ENCODE assay signal across 10 cellular contexts in genomic region chr5:169301386-169301930, GRCh38. TPM values are rescaled to one million over a fixed set of nuclear protein-coding genes. Genes with fewer than 3 reads are reported as not detected.
A peak's percentile ranks its signal among the peaks of the same experiment; 100 is the strongest.
DNase-seq lines count a peak whose midpoint lies in the region; ATAC-seq and TF ChIP-seq lines count a peak whose summit lies in the region.
"Had no signal": no experiment of that assay in that cellular context is flagged by ENCODE, and none has a peak within 500 bp of the region (broad histone marks: within the 10 kb centered on the region; RNA-seq: fewer than 3 reads in every experiment).

No MANE protein-coding gene starts in this region.

- H3K9me3 ChIP-seq in mesenchymal stem cell (ENCODE audit: control insufficient read depth, low read length): no peaks in the 10 kb centered on the region
- H3K9me3 ChIP-seq in thymus (ENCODE audit: control insufficient read depth): no peaks in the 10 kb centered on the region
- no peaks in the 10 kb centered on the region for H3K9me3 ChIP-seq in testis

- H3K18ac ChIP-seq in mesenchymal stem cell (ENCODE audit: low read depth in 1 of 2, low read length in 2 of 2): no peak overlapping the region

- H3K27me3 Mint-ChIP-seq in endothelial cell (ENCODE audit: unreplicated experiment): peaks cover 13% of the 10 kb centered on the region

- peak; percentile 22 for DNase-seq in NCI-H2029 treated with DMSO at 0.1 percent for 48 hours (lab: John Stamatoyannopoulos, UW)
- DNase-seq in endothelial cell (ENCODE audit: low spot score): no peak
- DNase-seq in mesenchymal stem cell: no peak
- DNase-seq in testis: no peak
- no peak for DNase-seq in kidney tubule cell (ENCODE audit: low spot score)
- DNase-seq: activated CD4-positive, alpha-beta memory T cell treated with anti-CD3 and anti-CD28 coated beads for 36 hours; stimulated activated CD4-positive, alpha-beta T cell treated with anti-CD3 and anti-CD28 coated beads, Interleukin-2, amount 100 ng/mL, for 24 hours had no signal

- H3K79me1 ChIP-seq in mesenchymal stem cell (replicated peaks; ENCODE audit: low read length, poor library complexity, severe bottlenecking): no peaks in the 10 kb centered on the region

- no peak overlapping the region for H2AFZ ChIP-seq in mesenchymal stem cell (ENCODE audit: low read depth, low read length)

- H3K27ac ChIP-seq in mesenchymal stem cell (ENCODE audit: low read length, poor library complexity, severe bottlenecking): no peak overlapping the region
- peak overlapping the region; percentile 4 for H3K27ac ChIP-seq in thymus (ENCODE audit: low read depth)
- no peak overlapping the region for H3K27ac ChIP-seq in testis

- H3K4me1 ChIP-seq in mesenchymal stem cell (ENCODE audit: control insufficient read depth, insufficient read depth, low read depth, low read length): peaks cover 17% of the 10 kb centered on the region
- H3K4me1 ChIP-seq in thymus (ENCODE audit: control insufficient read depth, insufficient read depth, low read length): no peaks in the 10 kb centered on the region
- H3K4me1 ChIP-seq in testis: no peaks in the 10 kb centered on the region

- H3K4me3 Mint-ChIP-seq in endothelial cell (ENCODE audit: unreplicated experiment): peak overlapping the region; percentile 89
- H3K4me3 Mint-ChIP-seq: activated CD4-positive, alpha-beta memory T cell treated with anti-CD3 and anti-CD28 coated beads for 36 hours had no signal

- H3K9me3 Mint-ChIP-seq in endothelial cell (ENCODE audit: unreplicated experiment): no peaks in the 10 kb centered on the region
- H3K9me3 Mint-ChIP-seq: activated CD4-positive, alpha-beta memory T cell treated with anti-CD3 and anti-CD28 coated beads for 36 hours had no signal

- peaks cover 0 to 73% of the 10 kb centered on the region in 2 experiments for H3K27me3 ChIP-seq in mesenchymal stem cell (ENCODE audit: control insufficient read depth in 1 of 2, insufficient read depth in 1 of 2, low read length in 2 of 2)
- H3K27me3 ChIP-seq in thymus (ENCODE audit: control insufficient read depth, insufficient read depth): peaks cover 35% of the 10 kb centered on the region
- no peaks in the 10 kb centered on the region for H3K27me3 ChIP-seq in testis

- no peaks in the 10 kb centered on the region for H3K36me3 Mint-ChIP-seq in endothelial cell (ENCODE audit: low read depth, unreplicated experiment)
- H3K36me3 Mint-ChIP-seq: activated CD4-positive, alpha-beta memory T cell treated with anti-CD3 and anti-CD28 coated beads for 36 hours had no signal

- no peak overlapping the region for H2BK5ac ChIP-seq in mesenchymal stem cell (ENCODE audit: low read depth, low read length, poor library complexity, severe bottlenecking)

- H3K36me3 ChIP-seq in mesenchymal stem cell (ENCODE audit: control insufficient read depth in 1 of 2, insufficient read depth in 2 of 2, low read depth in 1 of 2, low read length in 2 of 2) (peaks cover 0 to 8% of the 10 kb centered on the region in 2 experiments), thymus (ENCODE audit: control insufficient read depth, insufficient read depth) (no peaks in the 10 kb centered on the region), testis (ENCODE audit: low read depth, missing control alignments) (no peaks in the 10 kb centered on the region)

- intact Hi-C loops in testis (cut with DNase I; ENCODE audit: low total_unique reads): loop anchor here (10.0 kb wide), 1 partner anchor 317 kb away; no protein-coding TSS in a partner anchor

- no peak overlapping the region for H4K91ac ChIP-seq in mesenchymal stem cell (ENCODE audit: low read length)

- no peak overlapping the region for H2AK5ac ChIP-seq in mesenchymal stem cell (ENCODE audit: low read length, severe bottlenecking)

- no peak overlapping the region for H2BK120ac ChIP-seq in mesenchymal stem cell (ENCODE audit: low read depth, low read length)

- no peak overlapping the region for H2BK15ac ChIP-seq in mesenchymal stem cell (ENCODE audit: low read depth, poor library complexity, severe bottlenecking)

- TF ChIP-seq POLR2A in testis (IDR thresholded peaks at IDR 0.05): no peak

- peak overlapping the region; percentile 83 for H3K4me2 ChIP-seq in mesenchymal stem cell (ENCODE audit: low read length, poor library complexity, severe bottlenecking)

- ATAC-seq in HG03135 (IDR thresholded peaks at IDR 0.05; ENCODE audit: unreplicated experiment): no peak
- ATAC-seq in HG03460 (IDR thresholded peaks at IDR 0.05; ENCODE audit: unreplicated experiment): no peak

- no peak overlapping the region for H3K4ac ChIP-seq in mesenchymal stem cell (ENCODE audit: low read depth in 1 of 2, low read length in 2 of 2)

- no peak overlapping the region for H3K14ac ChIP-seq in mesenchymal stem cell (ENCODE audit: low read length in 2 of 2)

- H3K9ac ChIP-seq in mesenchymal stem cell (ENCODE audit: low read length): peak overlapping the region; percentile 85

- H2BK12ac ChIP-seq in mesenchymal stem cell (ENCODE audit: low read length in 2 of 2): no peak overlapping the region

- TF ChIP-seq CTCF in endothelial cell (IDR thresholded peaks at IDR 0.05; ENCODE audit: unreplicated experiment): no peak
- no peak for TF ChIP-seq CTCF in testis (IDR thresholded peaks at IDR 0.05)

- H3K27ac Mint-ChIP-seq in endothelial cell (ENCODE audit: unreplicated experiment): no peak overlapping the region
- H3K27ac Mint-ChIP-seq: activated CD4-positive, alpha-beta memory T cell treated with anti-CD3 and anti-CD28 coated beads for 36 hours had no signal

- no peak overlapping the region for H3K23ac ChIP-seq in mesenchymal stem cell (ENCODE audit: low read length in 2 of 2)

- peaks cover 13% of the 10 kb centered on the region for H3K4me1 Mint-ChIP-seq in endothelial cell (ENCODE audit: unreplicated experiment)

- H3K4me3 ChIP-seq in mesenchymal stem cell (ENCODE audit: insufficient read depth in 1 of 2, low read depth in 1 of 2, low read length in 2 of 2) (peak overlapping the region in 1 of 2 experiments; percentile 72), thymus (ENCODE audit: low read length) (no peak overlapping the region), testis (peak overlapping the region in 1 of 2 donors; percentile 9)

- WGBS in mesenchymal stem cell: 14% methylated on average over 18 of the region's 18 CpGs
- 13% methylated on average over 18 of the region's 18 CpGs for WGBS in thymus
- 21 to 28% methylated on average over 18 of the region's 18 CpGs for WGBS in testis, 2 donors

- H4K8ac ChIP-seq in mesenchymal stem cell (ENCODE audit: low read length): no peak overlapping the region

RNA-seq across cellular contexts. Expression of gene SLIT3, which starts 0.5 kb away (rescaled TPM):
- total RNA-seq in endothelial cell (ENCODE audit: unreplicated experiment) (3.2 TPM), testis (1 to 10 TPM; 4.8 to 7.8 TPM)
- 0.57 TPM for polyA plus RNA-seq in mesenchymal stem cell (2013, experiment 1 of 2)
- polyA plus RNA-seq in mesenchymal stem cell (2013, experiment 2 of 2): 0.41 TPM
- polyA plus RNA-seq in thymus (9.2 TPM), testis (ENCODE audit: insufficient read depth, low read depth, low replicate concordance) (23.2 TPM)
